1 cellular context compared by ENCODE assay signal in the genomic region with DNA sequence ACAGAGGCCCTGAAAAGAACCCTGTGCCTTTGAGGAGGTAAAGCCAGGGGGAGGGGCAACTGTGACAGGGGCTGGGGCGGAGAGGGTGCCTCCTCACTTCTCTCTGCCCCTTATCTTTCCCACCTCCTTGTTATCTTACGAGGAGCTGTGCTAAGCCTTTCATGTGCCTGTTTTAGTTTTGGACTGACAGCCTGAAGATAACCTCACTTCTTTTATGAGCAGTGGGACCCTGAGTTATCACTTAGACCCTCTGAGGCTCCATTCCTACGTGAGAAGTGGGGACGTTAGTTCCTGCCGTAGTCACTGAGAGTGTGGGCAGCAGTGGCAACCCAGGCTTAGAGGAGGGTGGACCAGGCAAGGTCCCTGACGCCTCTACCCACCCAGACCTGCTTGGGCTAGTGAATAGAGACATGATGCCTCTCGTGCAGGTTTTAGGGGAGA.
A peak's percentile ranks its signal among the peaks of the same experiment; 100 is the strongest.
TF ChIP-seq lines count a peak whose summit lies in the region.

No MANE protein-coding gene starts in this region.

TF ChIP-seq in K562, 482 proteins besides CTCF, POLR2A, EP300 and RAD21 (continues in another document):
- TF ChIP-seq BRD4 (IDR thresholded peaks at IDR 0.05) = no peak
- TF ChIP-seq, protein P1, sequence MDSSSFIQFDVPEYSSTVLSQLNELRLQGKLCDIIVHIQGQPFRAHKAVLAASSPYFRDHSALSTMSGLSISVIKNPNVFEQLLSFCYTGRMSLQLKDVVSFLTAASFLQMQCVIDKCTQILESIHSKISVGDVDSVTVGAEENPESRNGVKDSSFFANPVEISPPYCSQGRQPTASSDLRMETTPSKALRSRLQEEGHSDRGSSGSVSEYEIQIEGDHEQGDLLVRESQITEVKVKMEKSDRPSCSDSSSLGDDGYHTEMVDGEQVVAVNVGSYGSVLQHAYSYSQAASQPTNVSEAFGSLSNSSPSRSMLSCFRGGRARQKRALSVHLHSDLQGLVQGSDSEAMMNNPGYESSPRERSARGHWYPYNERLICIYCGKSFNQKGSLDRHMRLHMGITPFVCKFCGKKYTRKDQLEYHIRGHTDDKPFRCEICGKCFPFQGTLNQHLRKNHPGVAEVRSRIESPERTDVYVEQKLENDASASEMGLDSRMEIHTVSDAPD (CRISPR knock-in tag; IDR thresholded peaks at IDR 0.05) = no peak
- no peak for TF ChIP-seq ZNF253 (CRISPR knock-in tag; conservative IDR thresholded peaks at IDR 0.05)
- no peak for TF ChIP-seq ZNF146 (CRISPR knock-in tag; IDR thresholded peaks at IDR 0.05; ENCODE audit: unreplicated experiment)
- TF ChIP-seq ZBTB5 (IDR thresholded peaks at IDR 0.05) = no peak
- no peak for TF ChIP-seq NONO (IDR thresholded peaks at IDR 0.05; ENCODE audit: low read depth in 2 of 2, low read length in 1 of 2)
- 0 out of 2 replicates have a peak, but pooled peaks have one; percentile 53 for TF ChIP-seq MTA3 (IDR thresholded peaks at IDR 0.05; ENCODE audit: borderline replicate concordance)
- TF ChIP-seq ZKSCAN8 (CRISPR knock-in tag; IDR thresholded peaks at IDR 0.05) = no peak
- TF ChIP-seq DLX4 (CRISPR knock-in tag; IDR thresholded peaks at IDR 0.05) = no peak
- no peak for TF ChIP-seq JUN (IDR thresholded peaks at IDR 0.05; ENCODE audit: borderline replicate concordance, low read depth, low read length)
- no peak for TF ChIP-seq JUN (CRISPR knock-in tag; IDR thresholded peaks at IDR 0.05; ENCODE audit: borderline replicate concordance)
- TF ChIP-seq SRSF1 (IDR thresholded peaks at IDR 0.05; ENCODE audit: low read depth, low read length) = no peak
- TF ChIP-seq XRCC4 (IDR thresholded peaks at IDR 0.05; ENCODE audit: extremely low read depth, insufficient read depth, insufficient read length) = no peak
- no peak for TF ChIP-seq NR2C2 (CRISPR knock-in tag; IDR thresholded peaks at IDR 0.05)
- TF ChIP-seq NR2C2 (tag; IDR thresholded peaks at IDR 0.05) = peak; percentile 27; the same call in 1 of the 2 replicates
- TF ChIP-seq CGGBP1 (CRISPR knock-in tag; IDR thresholded peaks at IDR 0.05) = no peak
- no peak for TF ChIP-seq ZNF551 (CRISPR knock-in tag; IDR thresholded peaks at IDR 0.05)
- TF ChIP-seq TAF7 (tag; IDR thresholded peaks at IDR 0.05) = no peak
- TF ChIP-seq SOX6 (IDR thresholded peaks at IDR 0.05) = peak; percentile 90
- TF ChIP-seq NR2C1 (IDR thresholded peaks at IDR 0.05) = no peak; the same call in none of the 2 replicates
- no peak for TF ChIP-seq NR2C1 (tag; IDR thresholded peaks at IDR 0.05)
- no peak for TF ChIP-seq BMI1 (IDR thresholded peaks at IDR 0.05; ENCODE audit: low read length)
- TF ChIP-seq FOS (IDR thresholded peaks at IDR 0.05; ENCODE audit: extremely low read depth, insufficient read length) = no peak
- no peak for TF ChIP-seq ZNF311 (CRISPR knock-in tag; IDR thresholded peaks at IDR 0.05)
- TF ChIP-seq RBFOX2 (IDR thresholded peaks at IDR 0.05; ENCODE audit: low read depth, low read length) = peak; percentile 35; the same call in 1 of the 2 replicates
- peak; percentile 61 to 82 for TF ChIP-seq ARNT (IDR thresholded peaks at IDR 0.05)
- TF ChIP-seq, protein P2, sequence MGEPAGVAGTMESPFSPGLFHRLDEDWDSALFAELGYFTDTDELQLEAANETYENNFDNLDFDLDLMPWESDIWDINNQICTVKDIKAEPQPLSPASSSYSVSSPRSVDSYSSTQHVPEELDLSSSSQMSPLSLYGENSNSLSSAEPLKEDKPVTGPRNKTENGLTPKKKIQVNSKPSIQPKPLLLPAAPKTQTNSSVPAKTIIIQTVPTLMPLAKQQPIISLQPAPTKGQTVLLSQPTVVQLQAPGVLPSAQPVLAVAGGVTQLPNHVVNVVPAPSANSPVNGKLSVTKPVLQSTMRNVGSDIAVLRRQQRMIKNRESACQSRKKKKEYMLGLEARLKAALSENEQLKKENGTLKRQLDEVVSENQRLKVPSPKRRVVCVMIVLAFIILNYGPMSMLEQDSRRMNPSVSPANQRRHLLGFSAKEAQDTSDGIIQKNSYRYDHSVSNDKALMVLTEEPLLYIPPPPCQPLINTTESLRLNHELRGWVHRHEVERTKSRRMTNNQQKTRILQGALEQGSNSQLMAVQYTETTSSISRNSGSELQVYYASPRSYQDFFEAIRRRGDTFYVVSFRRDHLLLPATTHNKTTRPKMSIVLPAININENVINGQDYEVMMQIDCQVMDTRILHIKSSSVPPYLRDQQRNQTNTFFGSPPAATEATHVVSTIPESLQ (CRISPR knock-in tag; IDR thresholded peaks at IDR 0.05) = no peak
- no peak for TF ChIP-seq MTF1 (CRISPR knock-in tag; IDR thresholded peaks at IDR 0.05; ENCODE audit: borderline replicate concordance)
- TF ChIP-seq, protein P3, sequence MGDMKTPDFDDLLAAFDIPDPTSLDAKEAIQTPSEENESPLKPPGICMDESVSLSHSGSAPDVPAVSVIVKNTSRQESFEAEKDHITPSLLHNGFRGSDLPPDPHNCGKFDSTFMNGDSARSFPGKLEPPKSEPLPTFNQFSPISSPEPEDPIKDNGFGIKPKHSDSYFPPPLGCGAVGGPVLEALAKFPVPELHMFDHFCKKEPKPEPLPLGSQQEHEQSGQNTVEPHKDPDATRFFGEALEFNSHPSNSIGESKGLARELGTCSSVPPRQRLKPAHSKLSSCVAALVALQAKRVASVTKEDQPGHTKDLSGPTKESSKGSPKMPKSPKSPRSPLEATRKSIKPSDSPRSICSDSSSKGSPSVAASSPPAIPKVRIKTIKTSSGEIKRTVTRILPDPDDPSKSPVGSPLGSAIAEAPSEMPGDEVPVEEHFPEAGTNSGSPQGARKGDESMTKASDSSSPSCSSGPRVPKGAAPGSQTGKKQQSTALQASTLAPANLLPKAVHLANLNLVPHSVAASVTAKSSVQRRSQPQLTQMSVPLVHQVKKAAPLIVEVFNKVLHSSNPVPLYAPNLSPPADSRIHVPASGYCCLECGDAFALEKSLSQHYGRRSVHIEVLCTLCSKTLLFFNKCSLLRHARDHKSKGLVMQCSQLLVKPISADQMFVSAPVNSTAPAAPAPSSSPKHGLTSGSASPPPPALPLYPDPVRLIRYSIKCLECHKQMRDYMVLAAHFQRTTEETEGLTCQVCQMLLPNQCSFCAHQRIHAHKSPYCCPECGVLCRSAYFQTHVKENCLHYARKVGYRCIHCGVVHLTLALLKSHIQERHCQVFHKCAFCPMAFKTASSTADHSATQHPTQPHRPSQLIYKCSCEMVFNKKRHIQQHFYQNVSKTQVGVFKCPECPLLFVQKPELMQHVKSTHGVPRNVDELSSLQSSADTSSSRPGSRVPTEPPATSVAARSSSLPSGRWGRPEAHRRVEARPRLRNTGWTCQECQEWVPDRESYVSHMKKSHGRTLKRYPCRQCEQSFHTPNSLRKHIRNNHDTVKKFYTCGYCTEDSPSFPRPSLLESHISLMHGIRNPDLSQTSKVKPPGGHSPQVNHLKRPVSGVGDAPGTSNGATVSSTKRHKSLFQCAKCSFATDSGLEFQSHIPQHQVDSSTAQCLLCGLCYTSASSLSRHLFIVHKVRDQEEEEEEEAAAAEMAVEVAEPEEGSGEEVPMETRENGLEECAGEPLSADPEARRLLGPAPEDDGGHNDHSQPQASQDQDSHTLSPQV (IDR thresholded peaks at IDR 0.05) = 0 out of 2 replicates have a peak, but pooled peaks have one; percentile 58
- no peak for TF ChIP-seq MAFF (IDR thresholded peaks at IDR 0.05; ENCODE audit: low read length)
- TF ChIP-seq, protein P4, sequence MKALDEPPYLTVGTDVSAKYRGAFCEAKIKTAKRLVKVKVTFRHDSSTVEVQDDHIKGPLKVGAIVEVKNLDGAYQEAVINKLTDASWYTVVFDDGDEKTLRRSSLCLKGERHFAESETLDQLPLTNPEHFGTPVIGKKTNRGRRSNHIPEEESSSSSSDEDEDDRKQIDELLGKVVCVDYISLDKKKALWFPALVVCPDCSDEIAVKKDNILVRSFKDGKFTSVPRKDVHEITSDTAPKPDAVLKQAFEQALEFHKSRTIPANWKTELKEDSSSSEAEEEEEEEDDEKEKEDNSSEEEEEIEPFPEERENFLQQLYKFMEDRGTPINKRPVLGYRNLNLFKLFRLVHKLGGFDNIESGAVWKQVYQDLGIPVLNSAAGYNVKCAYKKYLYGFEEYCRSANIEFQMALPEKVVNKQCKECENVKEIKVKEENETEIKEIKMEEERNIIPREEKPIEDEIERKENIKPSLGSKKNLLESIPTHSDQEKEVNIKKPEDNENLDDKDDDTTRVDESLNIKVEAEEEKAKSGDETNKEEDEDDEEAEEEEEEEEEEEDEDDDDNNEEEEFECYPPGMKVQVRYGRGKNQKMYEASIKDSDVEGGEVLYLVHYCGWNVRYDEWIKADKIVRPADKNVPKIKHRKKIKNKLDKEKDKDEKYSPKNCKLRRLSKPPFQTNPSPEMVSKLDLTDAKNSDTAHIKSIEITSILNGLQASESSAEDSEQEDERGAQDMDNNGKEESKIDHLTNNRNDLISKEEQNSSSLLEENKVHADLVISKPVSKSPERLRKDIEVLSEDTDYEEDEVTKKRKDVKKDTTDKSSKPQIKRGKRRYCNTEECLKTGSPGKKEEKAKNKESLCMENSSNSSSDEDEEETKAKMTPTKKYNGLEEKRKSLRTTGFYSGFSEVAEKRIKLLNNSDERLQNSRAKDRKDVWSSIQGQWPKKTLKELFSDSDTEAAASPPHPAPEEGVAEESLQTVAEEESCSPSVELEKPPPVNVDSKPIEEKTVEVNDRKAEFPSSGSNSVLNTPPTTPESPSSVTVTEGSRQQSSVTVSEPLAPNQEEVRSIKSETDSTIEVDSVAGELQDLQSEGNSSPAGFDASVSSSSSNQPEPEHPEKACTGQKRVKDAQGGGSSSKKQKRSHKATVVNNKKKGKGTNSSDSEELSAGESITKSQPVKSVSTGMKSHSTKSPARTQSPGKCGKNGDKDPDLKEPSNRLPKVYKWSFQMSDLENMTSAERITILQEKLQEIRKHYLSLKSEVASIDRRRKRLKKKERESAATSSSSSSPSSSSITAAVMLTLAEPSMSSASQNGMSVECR (CRISPR knock-in tag; IDR thresholded peaks at IDR 0.05) = no peak
- no peak for TF ChIP-seq ZC3H11A (IDR thresholded peaks at IDR 0.05; ENCODE audit: low read depth, low read length)
- TF ChIP-seq NFE2 (IDR thresholded peaks at IDR 0.05; ENCODE audit: low read depth) = no peak
- TF ChIP-seq BCLAF1 (IDR thresholded peaks at IDR 0.05; ENCODE audit: borderline replicate concordance in 1 of 2, control insufficient read depth in 1 of 2, low read depth in 2 of 2, low read length in 1 of 2) = no peak
- no peak for TF ChIP-seq HMG20B (CRISPR knock-in tag; IDR thresholded peaks at IDR 0.05)
- TF ChIP-seq, protein P5, sequence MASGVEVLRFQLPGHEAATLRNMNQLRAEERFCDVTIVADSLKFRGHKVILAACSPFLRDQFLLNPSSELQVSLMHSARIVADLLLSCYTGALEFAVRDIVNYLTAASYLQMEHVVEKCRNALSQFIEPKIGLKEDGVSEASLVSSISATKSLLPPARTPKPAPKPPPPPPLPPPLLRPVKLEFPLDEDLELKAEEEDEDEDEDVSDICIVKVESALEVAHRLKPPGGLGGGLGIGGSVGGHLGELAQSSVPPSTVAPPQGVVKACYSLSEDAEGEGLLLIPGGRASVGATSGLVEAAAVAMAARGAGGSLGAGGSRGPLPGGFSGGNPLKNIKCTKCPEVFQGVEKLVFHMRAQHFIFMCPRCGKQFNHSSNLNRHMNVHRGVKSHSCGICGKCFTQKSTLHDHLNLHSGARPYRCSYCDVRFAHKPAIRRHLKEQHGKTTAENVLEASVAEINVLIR (CRISPR knock-in tag; IDR thresholded peaks at IDR 0.05) = no peak
- TF ChIP-seq KDM1A (IDR thresholded peaks at IDR 0.05) = peak; percentile 70 to 74
- 0 out of 2 replicates have a peak, but pooled peaks have one; percentile 51 for TF ChIP-seq MITF (IDR thresholded peaks at IDR 0.05)
